ENCODE assay signal across 10 cellular contexts in genomic region chr1:154969246-154969645, GRCh38. TPM values are rescaled to one million over a fixed set of nuclear protein-coding genes. Genes with fewer than 3 reads are reported as not detected.
DNase-seq lines count a peak whose midpoint lies in the region; ATAC-seq and TF ChIP-seq lines count a peak whose summit lies in the region.
"Had no signal": no experiment of that assay in that cellular context is flagged by ENCODE, and none has a peak within 500 bp of the region (broad histone marks: within the 10 kb centered on the region; RNA-seq: fewer than 3 reads in every experiment).

No MANE protein-coding gene starts in this region.

- CTCF ChIA-PET in Caco-2 (lab: Charles Lee): no interaction called here

- H3K4me1 Mint-ChIP-seq in Caco-2 (ENCODE audit: low read depth, unreplicated experiment): peaks cover 34% of the 10 kb centered on the region

- peak overlapping the region; percentile 17 for H3K27ac Mint-ChIP-seq in Caco-2 (ENCODE audit: unreplicated experiment)

- no peaks in the 10 kb centered on the region for H3K9me3 Mint-ChIP-seq in Caco-2 (ENCODE audit: unreplicated experiment)

- H3K4me3 ChIP-seq in Caco-2 (ENCODE audit: low read depth, low read length): no peak overlapping the region
- H3K4me3 ChIP-seq in WI38 (ENCODE audit: low read depth, low read length): peak overlapping the region; percentile 89
- peak overlapping the region; percentile 83 for H3K4me3 ChIP-seq in fibroblast of pulmonary artery (replicated peaks; ENCODE audit: low read depth, low read length)
- peak overlapping the region; percentile 74 for H3K4me3 ChIP-seq in retinal pigment epithelial cell (ENCODE audit: low read length)
- H3K4me3 ChIP-seq in Karpas-422 (ENCODE audit: low read length): no peak overlapping the region

- H3K27ac ChIP-seq in Karpas-422 (ENCODE audit: low read length): no peak overlapping the region

- no peaks in the 10 kb centered on the region for H3K27me3 Mint-ChIP-seq in Caco-2 (ENCODE audit: insufficient read depth, unreplicated experiment)

- H3K79me2 ChIP-seq in Karpas-422 (ENCODE audit: low read length): peaks cover 41% of the 10 kb centered on the region

- intact Hi-C loops in Caco-2 (cut with micrococcal nuclease; ENCODE audit: unreplicated experiment): no loop called here

- no peaks in the 10 kb centered on the region for H3K9me2 ChIP-seq in Karpas-422 (replicated peaks; ENCODE audit: insufficient read depth, low read length)

- no peak for DNase-seq in Caco-2
- no peak for DNase-seq in fibroblast of pulmonary artery (ENCODE audit: low read depth)
- no peak for DNase-seq in retinal pigment epithelial cell (ENCODE audit: low read depth)
- DNase-seq in Karpas-422: no peak
- DNase-seq in SW 1271 (lab: John Stamatoyannopoulos, UW): no peak
- DNase-seq: occipital lobe had no signal

- H3K9ac ChIP-seq in Karpas-422 (ENCODE audit: low read length): no peak overlapping the region

- H2AFZ ChIP-seq in Karpas-422 (ENCODE audit: low read length): no peak overlapping the region

- H3K27me3 ChIP-seq in Caco-2 (replicated peaks; ENCODE audit: control insufficient read depth, insufficient read depth, low read length) (no peaks in the 10 kb centered on the region), Karpas-422 (ENCODE audit: low read length) (no peaks in the 10 kb centered on the region)

- H3K9me3 ChIP-seq in Caco-2 (no peaks in the 10 kb centered on the region), Karpas-422 (ENCODE audit: low read length) (no peaks in the 10 kb centered on the region)

- no TSS peak for BruUV-seq in Caco-2 (replicated peaks; lab: Mats Ljungman, UMichigan)

- H3K4me2 ChIP-seq in Karpas-422 (ENCODE audit: low read depth, low read length, poor library complexity, severe bottlenecking): no peak overlapping the region

- TF ChIP-seq CTCF in Caco-2 (IDR thresholded peaks at IDR 0.05; ENCODE audit: insufficient read depth in 1 of 2, low read depth in 1 of 2, low read length in 1 of 2, severe bottlenecking in 1 of 2, unreplicated experiment in 1 of 2): no peak
- TF ChIP-seq CTCF in WI38 (IDR thresholded peaks at IDR 0.05; ENCODE audit: low read depth, low read length): no peak
- TF ChIP-seq CTCF in fibroblast of pulmonary artery (IDR thresholded peaks at IDR 0.05; ENCODE audit: low read length, missing control alignments): no peak
- no peak for TF ChIP-seq CTCF in retinal pigment epithelial cell (conservative IDR thresholded peaks at IDR 0.05; ENCODE audit: low read depth, low read length)

- no peaks in the 10 kb centered on the region for H4K20me1 ChIP-seq in Karpas-422 (ENCODE audit: insufficient read depth, low read depth, low read length)

- POLR2A ChIA-PET in Caco-2 (lab: Charles Lee): no interaction called here

- H3K4me1 ChIP-seq in Caco-2 (peaks cover 27% of the 10 kb centered on the region), Karpas-422 (ENCODE audit: low read length) (peaks cover 39% of the 10 kb centered on the region)

- no peak for ATAC-seq in HG02571 (IDR thresholded peaks at IDR 0.05; ENCODE audit: unreplicated experiment)
- no peak for ATAC-seq in HG02938 (IDR thresholded peaks at IDR 0.05; ENCODE audit: unreplicated experiment)
- ATAC-seq: GM12878 had no signal

- H3K4me3 Mint-ChIP-seq in Caco-2 (ENCODE audit: unreplicated experiment): peak overlapping the region; percentile 38

- H3K36me3 Mint-ChIP-seq in Caco-2 (ENCODE audit: insufficient read depth, unreplicated experiment): peaks cover 23% of the 10 kb centered on the region

- H3K36me3 ChIP-seq in Caco-2 (ENCODE audit: control insufficient read depth, insufficient read depth, low read length) (peaks cover 5% of the 10 kb centered on the region), Karpas-422 (ENCODE audit: insufficient read depth, low read length) (peaks cover 5% of the 10 kb centered on the region; the same call in 1 of the 2 replicates)

RNA-seq across cellular contexts. Expression of gene SHC1, which starts 1.3 kb away (rescaled TPM):
- total RNA-seq in Caco-2 (2022): 58.0 and 59.6 TPM in 2 replicates
- 27.8 and 35.3 TPM in 2 replicates for total RNA-seq in Karpas-422 (2014; rRNA removed; shearing (Covaris generic); ENCODE audit: low replicate concordance)

RNA-seq across cellular contexts. Expression of gene CKS1B, which starts 5.2 kb away (rescaled TPM):
- total RNA-seq in Caco-2 (2022): 243 and 259 TPM in 2 replicates
- total RNA-seq in Karpas-422 (2014; rRNA removed; shearing (Covaris generic); ENCODE audit: low replicate concordance): 110 and 225 TPM in 2 replicates

RNA-seq across cellular contexts. Expression of gene PYGO2, which starts 7.7 kb away (rescaled TPM):
- 34.1 and 34.9 TPM in 2 replicates for total RNA-seq in Caco-2 (2022)
- 37.3 and 44.4 TPM in 2 replicates for total RNA-seq in Karpas-422 (2014; rRNA removed; shearing (Covaris generic); ENCODE audit: low replicate concordance)

RNA-seq across cellular contexts. Expression of gene PBXIP1, which starts 13.3 kb away (rescaled TPM):
- total RNA-seq in Caco-2 (2022): 24.0 and 24.6 TPM in 2 replicates
- total RNA-seq in Karpas-422 (2014; rRNA removed; shearing (Covaris generic); ENCODE audit: low replicate concordance): 26.1 and 55.8 TPM in 2 replicates

RNA-seq across cellular contexts. Expression of gene FLAD1, which starts 13.9 kb away (rescaled TPM):
- 51.3 and 61.5 TPM in 2 replicates for total RNA-seq in Caco-2 (2022)
- 48.7 and 57.3 TPM in 2 replicates for total RNA-seq in Karpas-422 (2014; rRNA removed; shearing (Covaris generic); ENCODE audit: low replicate concordance)

Comparison
In these comparisons a context has a peak if more than half of its experiments do, and no peak if none do; other contexts are left out.
1. H3K4me3 ChIP-seq: peak in WI38 (single experiment), fibroblast of pulmonary artery (single experiment) and retinal pigment epithelial cell (single experiment); none in Caco-2 (single experiment) and Karpas-422 (single experiment).